Comparison of ENCODE assay signal across 21 cellular contexts in genomic region chr4:30855232-30855631, GRCh38.
DNase-seq lines count a peak whose midpoint lies in the region; ATAC-seq, FAIRE-seq and TF ChIP-seq lines count a peak whose summit lies in the region.
"Had no signal": no experiment of that assay in that cellular context is flagged by ENCODE, and none has a peak within 500 bp of the region (broad histone marks: within the 10 kb centered on the region; RNA-seq: fewer than 3 reads in every experiment).

No MANE protein-coding gene starts in this region.

- CTCF ChIA-PET in HCT116 (lab: Charles Lee): no interaction called here

- TF ChIP-seq POLR2A in HCT116 (IDR thresholded peaks at IDR 0.05; ENCODE audit: borderline replicate concordance, extremely low read depth, insufficient read depth, insufficient read length) (no peak), ovary (IDR thresholded peaks at IDR 0.05) (no peak)

- no peak overlapping the region for H4K12ac ChIP-seq in trophoblast cell (ENCODE audit: low read depth, low read length)

- no peak overlapping the region for H4K8ac ChIP-seq in trophoblast cell (ENCODE audit: low read depth, low read length)

- peak; percentile 50 for FAIRE-seq in bronchial epithelial cell (lab: Jason Lieb, UNC)
- FAIRE-seq in urothelium cell line (lab: Jason Lieb, UNC): peak; percentile 97
- FAIRE-seq: A549, D721Med, G401.6, GM12892 had no signal

- H3K36me3 ChIP-seq in HCT116 (ENCODE audit: control insufficient read depth in 1 of 2, insufficient read depth in 2 of 2, low read length in 2 of 2) (no peaks in the 10 kb centered on the region), bronchial epithelial cell (ENCODE audit: control insufficient read depth, insufficient read depth, low read length) (no peaks in the 10 kb centered on the region), trophoblast cell (ENCODE audit: control insufficient read depth in 1 of 2, insufficient read depth in 2 of 2, low read length in 2 of 2) (no peaks in the 10 kb centered on the region), ovary (no peaks in the 10 kb centered on the region)
- H3K36me3 ChIP-seq: BLaER1 treated with 17β-estradiol and CSF1 and Interleukin-3, amounts not matched to agents 10 nM and 100 nM had no signal

- no peak overlapping the region for H3K23ac ChIP-seq in trophoblast cell (ENCODE audit: low read length)

- RAD21 ChIA-PET in HCT116 (lab: Charles Lee; ENCODE audit: low non-redundant PET in 1 of 2, low total read pairs in 2 of 2, uncharacterized antibody in 2 of 2, unreplicated experiment in 2 of 2): interaction anchor here in 1 of 2 experiments (1.2 kb wide), 1 partner anchor 15 kb away, joined by 3 read pairs; no protein-coding TSS in a partner anchor

- WGBS in trophoblast cell (ENCODE audit: extremely low coverage, insufficient coverage, insufficient read length): no CpG with 5 or more reads among the region's 3 CpGs
- WGBS in ovary, 3 donors: 90 to 91% (median 91%) methylated on average over 3 of the region's 3 CpGs

- peak overlapping the region; percentile 21 for H4K91ac ChIP-seq in trophoblast cell (ENCODE audit: low read depth, low read length)

- H2BK12ac ChIP-seq in trophoblast cell (ENCODE audit: low read length): no peak overlapping the region

- TF ChIP-seq EP300 in ovary (IDR thresholded peaks at IDR 0.05): no peak

- H3K4me2 ChIP-seq in HCT116 (ENCODE audit: low read length): peak overlapping the region; percentile 65
- no peak overlapping the region for H3K4me2 ChIP-seq in trophoblast cell (ENCODE audit: low read length)
- H3K4me2 ChIP-seq: A549; BLaER1 treated with 17β-estradiol and CSF1 and Interleukin-3, amounts not matched to agents 10 nM and 100 nM had no signal

- no peak overlapping the region for H3K14ac ChIP-seq in trophoblast cell (ENCODE audit: low read length)

- H2AFZ ChIP-seq in HCT116 (ENCODE audit: low read depth, low read length, poor library complexity, severe bottlenecking): no peak overlapping the region
- no peak overlapping the region for H2AFZ ChIP-seq in trophoblast cell (ENCODE audit: insufficient read depth, low read length, poor library complexity)

- H3K4me3 ChIP-seq in HCT116 (replicated peaks in 1 of 2; ENCODE audit: low read depth in 1 of 2, low read length in 2 of 2) (peak overlapping the region in 1 of 2 experiments; percentile 21; a peak in 2 of 4 replicates), bronchial epithelial cell (ENCODE audit: low read depth, low read length) (no peak overlapping the region), trophoblast cell (ENCODE audit: low read depth, low read length) (no peak overlapping the region), ovary (no peak overlapping the region)
- H3K4me3 ChIP-seq: A549; BLaER1 treated with 17β-estradiol and CSF1 and Interleukin-3, amounts not matched to agents 10 nM and 100 nM had no signal

- no peak overlapping the region for H2BK120ac ChIP-seq in trophoblast cell (ENCODE audit: insufficient read depth, low read length, poor library complexity)

- H3K4ac ChIP-seq in trophoblast cell (ENCODE audit: low read depth, low read length): no peak overlapping the region

- peak overlapping the region; percentile 100 for H3K27ac ChIP-seq in HCT116 (ENCODE audit: low read depth, low read length)
- H3K27ac ChIP-seq in trophoblast cell (ENCODE audit: low read depth, low read length): no peak overlapping the region
- no peak overlapping the region for H3K27ac ChIP-seq in ovary
- H3K27ac ChIP-seq: 22Rv1; A549; BLaER1 treated with 17β-estradiol and CSF1 and Interleukin-3, amounts not matched to agents 10 nM and 100 nM; C4-2B had no signal

- H2BK5ac ChIP-seq in trophoblast cell (ENCODE audit: low read depth, low read length, poor library complexity): no peak overlapping the region

- no peaks in the 10 kb centered on the region for H3K27me3 ChIP-seq in HCT116 (ENCODE audit: insufficient read depth, low read length)
- H3K27me3 ChIP-seq in bronchial epithelial cell (ENCODE audit: control insufficient read depth, insufficient read depth, low read length): no peaks in the 10 kb centered on the region
- no peaks in the 10 kb centered on the region for H3K27me3 ChIP-seq in trophoblast cell (ENCODE audit: insufficient read depth, low read length)
- no peaks in the 10 kb centered on the region for H3K27me3 ChIP-seq in ovary
- H3K27me3 ChIP-seq: BLaER1 treated with 17β-estradiol and CSF1 and Interleukin-3, amounts not matched to agents 10 nM and 100 nM had no signal

- no peak overlapping the region for H2AK5ac ChIP-seq in trophoblast cell (ENCODE audit: low read length)

- H3K18ac ChIP-seq in trophoblast cell (ENCODE audit: low read length): no peak overlapping the region

- H3K79me2 ChIP-seq in HCT116 (ENCODE audit: insufficient read depth, low read length): peaks cover 100% of the 10 kb centered on the region
- H3K79me2 ChIP-seq in trophoblast cell (ENCODE audit: control insufficient read depth, insufficient read depth, low read length, poor library complexity): no peaks in the 10 kb centered on the region

- no peaks in the 10 kb centered on the region for H4K20me1 ChIP-seq in HCT116 (ENCODE audit: insufficient read depth)
- H4K20me1 ChIP-seq: BLaER1 treated with 17β-estradiol and CSF1 and Interleukin-3, amounts not matched to agents 10 nM and 100 nM had no signal

- H3K79me1 ChIP-seq in trophoblast cell (ENCODE audit: low read length): no peaks in the 10 kb centered on the region

- no peak for TF ChIP-seq CTCF in HCT116 (IDR thresholded peaks at IDR 0.05 in 2 of 3, conservative IDR thresholded peaks at IDR 0.05 in 1 of 3; ENCODE audit: borderline replicate concordance in 1 of 3, insufficient read depth in 1 of 3, low read depth in 2 of 3, low read length in 2 of 3)
- no peak for TF ChIP-seq CTCF in bronchial epithelial cell (IDR thresholded peaks at IDR 0.05; ENCODE audit: insufficient read depth, low read length, severe bottlenecking)
- no peak for TF ChIP-seq CTCF in ovary (IDR thresholded peaks at IDR 0.05)

- H3K4me1 ChIP-seq in HCT116 (ENCODE audit: control insufficient read depth in 1 of 2, insufficient read depth in 2 of 2, low read length in 2 of 2) (peaks cover 68 to 96% of the 10 kb centered on the region in 2 experiments), trophoblast cell (ENCODE audit: control insufficient read depth in 1 of 2, insufficient read depth in 2 of 2, low read length in 2 of 2) (no peaks in the 10 kb centered on the region), ovary (ENCODE audit: insufficient read depth) (no peaks in the 10 kb centered on the region)
- H3K4me1 ChIP-seq: A549; BLaER1 treated with 17β-estradiol and CSF1 and Interleukin-3, amounts not matched to agents 10 nM and 100 nM; Caco-2 had no signal

- TF ChIP-seq RAD21 in HCT116 (IDR thresholded peaks at IDR 0.05; ENCODE audit: low read depth): 0 out of 2 replicates have a peak, but pooled peaks have one; percentile 12

- H3K9me3 ChIP-seq in HCT116 (ENCODE audit: control insufficient read depth in 1 of 2, insufficient read depth in 1 of 2, low read depth in 1 of 2, low read length in 2 of 2): no peaks in the 10 kb centered on the region
- H3K9me3 ChIP-seq in trophoblast cell (ENCODE audit: insufficient read depth, low read depth, low read length): no peaks in the 10 kb centered on the region
- no peaks in the 10 kb centered on the region for H3K9me3 ChIP-seq in ovary
- H3K9me3 ChIP-seq: A549; BLaER1 treated with 17β-estradiol and CSF1 and Interleukin-3, amounts not matched to agents 10 nM and 100 nM; Caco-2 had no signal

- ATAC-seq in HCT116: peak; percentile 64
- ATAC-seq in GM19023 (IDR thresholded peaks at IDR 0.05; ENCODE audit: unreplicated experiment): no peak
- ATAC-seq: A549; CD8-positive, alpha-beta T cell had no signal

- no peaks in the 10 kb centered on the region for H3K9me2 ChIP-seq in HCT116 (ENCODE audit: insufficient read depth)

- H3K9ac ChIP-seq in HCT116 (ENCODE audit: low read length): peak overlapping the region; percentile 69
- no peak overlapping the region for H3K9ac ChIP-seq in trophoblast cell (ENCODE audit: low read length)
- H3K9ac ChIP-seq: BLaER1 treated with 17β-estradiol and CSF1 and Interleukin-3, amounts not matched to agents 10 nM and 100 nM had no signal

- DNase-seq in HCT116 (ENCODE audit: low read depth, low spot score): no peak
- DNase-seq in bronchial epithelial cell (ENCODE audit: low read depth): no peak
- DNase-seq in trophoblast cell: no peak
- DNase-seq in urothelium cell line (ENCODE audit: low spot score): no peak
- no peak for DNase-seq in ovary
- no peak for DNase-seq in NCI-H1694 treated with DMSO at 0.1 percent for 48 hours (lab: John Stamatoyannopoulos, UW)
- DNase-seq: AML-193; Caco-2; Calu3; CD4-positive, alpha-beta T cell; CD8-positive, alpha-beta T cell; DMS79 treated with DMSO at 0.1 percent for 48 hours; GF-D8 had no signal

- POLR2A ChIA-PET in HCT116 (lab: Charles Lee): interaction anchor here (1.4 to 2.2 kb wide), 3 partner anchors 15 to 25 kb away, joined by 4 to 10 read pairs (median 5); no protein-coding TSS in a partner anchor

- intact Hi-C loops in HCT116 (cut with micrococcal nuclease): loop anchor here (5.0 kb wide), 1 partner anchor 98 kb away; no protein-coding TSS in a partner anchor
- intact Hi-C loops in ovary (cut with DNase I): no loop called here

- no TSS peak for BruUV-seq in HCT116 (replicated peaks; lab: Mats Ljungman, UMichigan)

TF ChIP-seq in HCT116, 20 proteins besides CTCF, POLR2A, EP300 and RAD21:
- TF ChIP-seq CBX3 (IDR thresholded peaks at IDR 0.05; ENCODE audit: low read depth) (0 out of 2 replicates have a peak, but pooled peaks have one; percentile 7), CEBPB (IDR thresholded peaks at IDR 0.05; ENCODE audit: low read depth) (peak; percentile 73), SIN3A (IDR thresholded peaks at IDR 0.05; ENCODE audit: low read depth) (peak; percentile 61; the same call in 1 of the 2 replicates), YY1 (IDR thresholded peaks at IDR 0.05; ENCODE audit: extremely low read depth, insufficient replicate concordance, low read depth, low read length) (peak; percentile 22), SP1 (IDR thresholded peaks at IDR 0.05; ENCODE audit: low read depth) (peak; percentile 58), SRF (IDR thresholded peaks at IDR 0.05; ENCODE audit: low read depth) (no peak), ZFX (IDR thresholded peaks at IDR 0.05) (no peak), TCF7L2 (IDR thresholded peaks at IDR 0.05; ENCODE audit: borderline replicate concordance, extremely low read depth, insufficient read depth, insufficient read length) (peak; percentile 64), JUND (IDR thresholded peaks at IDR 0.05) (peak; percentile 45; the same call in 1 of the 2 replicates), POLR2AphosphoS5 (IDR thresholded peaks at IDR 0.05; ENCODE audit: low read depth, low read length) (peak; percentile 43; the same call in 1 of the 2 replicates)
